In the genomic region with DNA sequence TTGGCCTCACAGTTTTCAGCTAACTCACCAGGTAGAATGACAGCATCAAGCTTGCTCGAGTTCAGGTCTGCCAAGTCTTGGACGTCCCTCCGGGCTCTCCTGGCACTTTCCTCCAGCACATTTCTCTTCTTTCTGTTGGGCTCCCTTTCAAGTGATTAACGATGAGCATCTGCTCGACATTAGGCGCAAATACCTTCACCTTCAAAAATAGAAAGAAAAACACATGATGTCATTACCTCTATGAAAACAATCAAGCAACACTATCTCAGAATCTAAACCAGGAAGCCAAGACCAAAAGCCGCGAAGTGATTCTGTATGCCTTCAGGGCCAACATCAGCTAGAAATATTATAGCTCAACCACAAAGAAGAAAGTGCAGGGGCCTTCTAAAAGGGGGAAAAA, we compare ENCODE assay signal across 19 cellular contexts. TPM values are rescaled to one million over a fixed set of nuclear protein-coding genes. Genes with fewer than 3 reads are reported as not detected.
DNase-seq lines count a peak whose midpoint lies in the region; ATAC-seq, FAIRE-seq and TF ChIP-seq lines count a peak whose summit lies in the region.
"Had no signal": no experiment of that assay in that cellular context is flagged by ENCODE, and none has a peak within 500 bp of the region (broad histone marks: within the 10 kb centered on the region; RNA-seq: fewer than 3 reads in every experiment).

No MANE protein-coding gene starts in this region.

- peak in 2 of 3 donors; percentile 23 to 57 for ATAC-seq in natural killer cell
- no peak for ATAC-seq in natural killer cell treated with Interleukin-12 subunit alpha and Interleukin-12 subunit beta and Interleukin-15 and Interleukin-18, amount 100 ng/mL, for 72 hours
- ATAC-seq in stimulated activated naive CD8-positive, alpha-beta T cell treated with anti-CD3 and anti-CD28 coated beads, Interleukin-15, Interleukin-2, amounts not matched to agents 100 U/mL and 50 U/mL, for 24 hours = no peak
- ATAC-seq: left colon; stimulated activated memory B cell treated with anti-CD40 and anti-IgM and Interleukin-4, amounts not matched to agents 10 μg/mL and 1 μg/mL and 100 μg/mL, for 72 hours had no signal

- TF ChIP-seq CTCF in natural killer cell (IDR thresholded peaks at IDR 0.05) (no peak), fibroblast of mammary gland (conservative IDR thresholded peaks at IDR 0.05; ENCODE audit: control insufficient read depth, insufficient read depth, low read depth, low read length) (no peak), kidney (IDR thresholded peaks at IDR 0.05; ENCODE audit: borderline replicate concordance, extremely low read depth, insufficient read depth) (no peak)

- H3K9me3 Mint-ChIP-seq in natural killer cell = no peaks in the 10 kb centered on the region
- H3K9me3 Mint-ChIP-seq in natural killer cell treated with Interleukin-12 subunit alpha and Interleukin-12 subunit beta and Interleukin-15 and Interleukin-18, amount 100 ng/mL, for 72 hours = no peaks in the 10 kb centered on the region
- H3K9me3 Mint-ChIP-seq: nephron; stimulated activated memory B cell treated with anti-CD40 and anti-IgM and Interleukin-4, amounts not matched to agents 10 μg/mL and 1 μg/mL and 100 μg/mL, for 72 hours had no signal

- H3K36me3 ChIP-seq in SK-N-MC (ENCODE audit: insufficient read depth, low read length) (no peaks in the 10 kb centered on the region), kidney (ENCODE audit: control insufficient read depth in 1 of 2, insufficient read depth in 2 of 2, low read length in 2 of 2) (no peaks in the 10 kb centered on the region)
- H3K36me3 ChIP-seq: right atrium auricular region, uterus had no signal

- peak overlapping the region; percentile 33; the same call in 1 of the 2 replicates for H3K4me3 ChIP-seq in SK-N-MC
- no peak overlapping the region for H3K4me3 ChIP-seq in fibroblast of mammary gland (ENCODE audit: control insufficient read depth, low read depth, low read length)
- no peak overlapping the region for H3K4me3 ChIP-seq in kidney (ENCODE audit: low read length in 2 of 2)
- H3K4me3 ChIP-seq: right atrium auricular region, uterus had no signal

- H3K4me3 Mint-ChIP-seq in natural killer cell = no peak overlapping the region
- no peak overlapping the region for H3K4me3 Mint-ChIP-seq in natural killer cell treated with Interleukin-12 subunit alpha and Interleukin-12 subunit beta and Interleukin-15 and Interleukin-18, amount 100 ng/mL, for 72 hours
- H3K4me3 Mint-ChIP-seq: stimulated activated memory B cell treated with anti-CD40 and anti-IgM and Interleukin-4, amounts not matched to agents 10 μg/mL and 1 μg/mL and 100 μg/mL, for 72 hours had no signal

- H3K36me3 Mint-ChIP-seq in natural killer cell = no peaks in the 10 kb centered on the region
- no peaks in the 10 kb centered on the region for H3K36me3 Mint-ChIP-seq in natural killer cell treated with Interleukin-12 subunit alpha and Interleukin-12 subunit beta and Interleukin-15 and Interleukin-18, amount 100 ng/mL, for 72 hours
- H3K36me3 Mint-ChIP-seq: stimulated activated memory B cell treated with anti-CD40 and anti-IgM and Interleukin-4, amounts not matched to agents 10 μg/mL and 1 μg/mL and 100 μg/mL, for 72 hours had no signal

- H3K27me3 Mint-ChIP-seq in natural killer cell (ENCODE audit: low read depth in 2 of 2) = peaks cover 63 to 68% of the 10 kb centered on the region in 2 donors
- H3K27me3 Mint-ChIP-seq in natural killer cell treated with Interleukin-12 subunit alpha and Interleukin-12 subunit beta and Interleukin-15 and Interleukin-18, amount 100 ng/mL, for 72 hours = peaks cover 58 to 70% of the 10 kb centered on the region in 2 donors

- H3K4me1 Mint-ChIP-seq in natural killer cell = peaks cover 9 to 24% of the 10 kb centered on the region in 2 donors
- H3K4me1 Mint-ChIP-seq in natural killer cell treated with Interleukin-12 subunit alpha and Interleukin-12 subunit beta and Interleukin-15 and Interleukin-18, amount 100 ng/mL, for 72 hours (ENCODE audit: low read depth in 2 of 2) = peaks cover 11 to 15% of the 10 kb centered on the region in 2 donors

- H3K9ac ChIP-seq in SK-N-MC (ENCODE audit: insufficient read length) (no peak overlapping the region), kidney (ENCODE audit: low read length in 2 of 2) (no peak overlapping the region)

- DNase-seq in natural killer cell = no peak
- DNase-seq in natural killer cell treated with Interleukin-12 subunit alpha and Interleukin-12 subunit beta and Interleukin-15 and Interleukin-18, amount 100 ng/mL, for 72 hours (ENCODE audit: low spot score) = no peak
- peak; percentile 58 for DNase-seq in SK-N-MC (ENCODE audit: low read depth, low spot score)
- peak; percentile 32 for DNase-seq in fibroblast of mammary gland (ENCODE audit: low read depth)
- DNase-seq in stimulated activated CD4-positive, alpha-beta T cell treated with anti-CD3 and anti-CD28 coated beads, Interleukin-4, amount 100 ng/mL, for 24 hours = no peak
- DNase-seq in stimulated activated naive CD8-positive, alpha-beta T cell treated with anti-CD3 and anti-CD28 coated beads, Interleukin-15, Interleukin-2, amounts not matched to agents 100 U/mL and 50 U/mL, for 24 hours = no peak
- no peak for DNase-seq in COLO668 (lab: John Stamatoyannopoulos, UW; ENCODE audit: unreplicated experiment)
- DNase-seq in kidney = no peak
- DNase-seq: effector CD4-positive, alpha-beta T cell; left colon; NCI-H187; NCI-H82; Right ventricle myocardium superior; stimulated activated CD4-positive, alpha-beta T cell treated with anti-CD3 and anti-CD28 coated beads, Interleukin-4, amount 100 ng/mL, for 4 hours; uterus had no signal

- no peak for FAIRE-seq in kidney (lab: Jason Lieb, UNC)
- FAIRE-seq: GM19239 had no signal

- intact Hi-C loops in natural killer cell (cut with micrococcal nuclease) (no loop called here), kidney (cut with DNase I) (no loop called here)

- H3K27ac Mint-ChIP-seq in natural killer cell = no peak overlapping the region
- H3K27ac Mint-ChIP-seq in natural killer cell treated with Interleukin-12 subunit alpha and Interleukin-12 subunit beta and Interleukin-15 and Interleukin-18, amount 100 ng/mL, for 72 hours = no peak overlapping the region
- H3K27ac Mint-ChIP-seq: stimulated activated memory B cell treated with anti-CD40 and anti-IgM and Interleukin-4, amounts not matched to agents 10 μg/mL and 1 μg/mL and 100 μg/mL, for 72 hours had no signal

- H3K4me1 ChIP-seq in kidney (ENCODE audit: control insufficient read depth in 1 of 2, insufficient read depth in 1 of 2, low read depth in 1 of 2, low read length in 2 of 2) = no peaks in the 10 kb centered on the region
- H3K4me1 ChIP-seq: uterus had no signal

- no peaks in the 10 kb centered on the region for H3K9me3 ChIP-seq in SK-N-MC (ENCODE audit: low read depth, low read length)
- no peaks in the 10 kb centered on the region for H3K9me3 ChIP-seq in kidney (ENCODE audit: control insufficient read depth in 1 of 2, low read length in 2 of 2)
- H3K9me3 ChIP-seq: right atrium auricular region, uterus had no signal

- H3K27ac ChIP-seq in SK-N-MC (peak overlapping the region; percentile 36; the same call in 1 of the 2 replicates), kidney (ENCODE audit: low read depth in 2 of 2, low read length in 2 of 2) (no peak overlapping the region)
- H3K27ac ChIP-seq: right atrium auricular region, uterus had no signal

RNA-seq across cellular contexts. Expression of gene CLN5, which starts 15.4 kb away (rescaled TPM):
- total RNA-seq in natural killer cell = 10 to 100 TPM; 12.0 to 14.4 (median 13.9) TPM
- total RNA-seq in natural killer cell treated with Interleukin-12 subunit alpha and Interleukin-12 subunit beta and Interleukin-15 and Interleukin-18, amount 100 ng/mL, for 72 hours = 1 to 10 TPM; 6.1 to 8.3 TPM
- total RNA-seq in kidney = 80.8 TPM
- polyA plus RNA-seq in kidney (ENCODE audit: insufficient read depth, low read depth, low replicate concordance) = 59.5 TPM

RNA-seq across cellular contexts. Expression of gene ACOD1, which starts 28.2 kb away (rescaled TPM):
- not detected for total RNA-seq in natural killer cell
- total RNA-seq in natural killer cell treated with Interleukin-12 subunit alpha and Interleukin-12 subunit beta and Interleukin-15 and Interleukin-18, amount 100 ng/mL, for 72 hours = not detected
- total RNA-seq in kidney = not detected
- polyA plus RNA-seq in kidney (ENCODE audit: insufficient read depth, low read depth, low replicate concordance) = not detected
- total RNA-seq: left colon, right atrium auricular region, Right ventricle myocardium superior, uterus had no signal

RNA-seq across cellular contexts. Expression of gene FBXL3, which starts 50.5 kb away (rescaled TPM):
- total RNA-seq in natural killer cell (10 to 100 TPM; 57.1 to 61.9 (median 58.0) TPM), kidney (61.6 TPM)
- 10 to 100 TPM; 26.1 to 35.5 TPM for total RNA-seq in natural killer cell treated with Interleukin-12 subunit alpha and Interleukin-12 subunit beta and Interleukin-15 and Interleukin-18, amount 100 ng/mL, for 72 hours
- 22.3 TPM for polyA plus RNA-seq in kidney (ENCODE audit: insufficient read depth, low read depth, low replicate concordance)

Comparison
In these comparisons a context has a peak if more than half of its experiments do, and no peak if none do; other contexts are left out.
1. ATAC-seq: peak in natural killer cell (2 of 3); none in natural killer cell treated with Interleukin-12 subunit alpha and Interleukin-12 subunit beta and Interleukin-15 and Interleukin-18, amount 100 ng/mL, for 72 hours (0 of 2) and stimulated activated naive CD8-positive, alpha-beta T cell treated with anti-CD3 and anti-CD28 coated beads, Interleukin-15, Interleukin-2, amounts not matched to agents 100 U/mL and 50 U/mL, for 24 hours (single experiment).
2. DNase-seq: peak in SK-N-MC (single experiment) and fibroblast of mammary gland (single experiment); none in natural killer cell (single experiment), natural killer cell treated with Interleukin-12 subunit alpha and Interleukin-12 subunit beta and Interleukin-15 and Interleukin-18, amount 100 ng/mL, for 72 hours (single experiment), stimulated activated CD4-positive, alpha-beta T cell treated with anti-CD3 and anti-CD28 coated beads, Interleukin-4, amount 100 ng/mL, for 24 hours (single experiment), stimulated activated naive CD8-positive, alpha-beta T cell treated with anti-CD3 and anti-CD28 coated beads, Interleukin-15, Interleukin-2, amounts not matched to agents 100 U/mL and 50 U/mL, for 24 hours (single experiment), COLO668 (single experiment) and kidney (single experiment).